ENCODE assay signal across 27 cellular contexts in genomic region chr13:29541400-29541799, GRCh38. TPM values are rescaled to one million over a fixed set of nuclear protein-coding genes. Genes with fewer than 3 reads are reported as not detected.
DNase-seq lines count a peak whose midpoint lies in the region; ATAC-seq and TF ChIP-seq lines count a peak whose summit lies in the region.
"Had no signal": no experiment of that assay in that cellular context is flagged by ENCODE, and none has a peak within 500 bp of the region (broad histone marks: within the 10 kb centered on the region; RNA-seq: fewer than 3 reads in every experiment).

No MANE protein-coding gene starts in this region.

- no peak overlapping the region for H2AFZ ChIP-seq in GM23338

- no peak overlapping the region for H3K4me2 ChIP-seq in GM23338

- H3K4me1 Mint-ChIP-seq in activated CD8-positive, alpha-beta memory T cell treated with anti-CD3 and anti-CD28 coated beads, Interleukin-2, amount 10 ng/mL, durations not matched to agents 7 days and 5 days = peaks cover 47% of the 10 kb centered on the region
- H3K4me1 Mint-ChIP-seq in CD4-positive, CD25-positive, alpha-beta regulatory T cell = peaks cover 0 to 51% (median 17%) of the 10 kb centered on the region in 4 donors
- H3K4me1 Mint-ChIP-seq in GM23338 (peaks cover 73% of the 10 kb centered on the region), natural killer cell (peaks cover 7 to 12% of the 10 kb centered on the region in 2 donors)
- peaks cover 41% of the 10 kb centered on the region for H3K4me1 Mint-ChIP-seq in activated naive CD8-positive, alpha-beta T cell treated with anti-CD3 and anti-CD28 coated beads for 36 hours

- no peaks in the 10 kb centered on the region for H3K9me2 ChIP-seq in GM23338 (ENCODE audit: insufficient read depth)

- CTCF ChIA-PET in activated CD8-positive, alpha-beta memory T cell treated with anti-CD3 and anti-CD28 coated beads, Interleukin-2, amount 10 ng/mL, durations not matched to agents 7 days and 5 days (lab: Charles Lee) = no interaction called here

- H3K27me3 Mint-ChIP-seq in activated CD8-positive, alpha-beta memory T cell treated with anti-CD3 and anti-CD28 coated beads, Interleukin-2, amount 10 ng/mL, durations not matched to agents 7 days and 5 days = no peaks in the 10 kb centered on the region
- H3K27me3 Mint-ChIP-seq in CD4-positive, CD25-positive, alpha-beta regulatory T cell = no peaks in the 10 kb centered on the region
- H3K27me3 Mint-ChIP-seq in GM23338 (ENCODE audit: insufficient read depth, low read depth, poor library complexity) (peaks cover 7% of the 10 kb centered on the region), natural killer cell (ENCODE audit: low read depth in 2 of 2) (no peaks in the 10 kb centered on the region)
- H3K27me3 Mint-ChIP-seq in activated naive CD8-positive, alpha-beta T cell treated with anti-CD3 and anti-CD28 coated beads for 36 hours = no peaks in the 10 kb centered on the region
- H3K27me3 Mint-ChIP-seq: B cell, IgD-negative memory B cell had no signal

- H3K27ac ChIP-seq in CD4-positive, CD25-positive, alpha-beta regulatory T cell (ENCODE audit: insufficient read depth, low read length, poor library complexity, severe bottlenecking) = no peak overlapping the region
- peak overlapping the region; percentile 65; the same call in 1 of the 2 replicates for H3K27ac ChIP-seq in GM23338 (ENCODE audit: low read depth)
- H3K27ac ChIP-seq: brain microvascular endothelial cell, heart left ventricle, left lung, pancreas, stomach, thyroid gland, uterus had no signal

- no peaks in the 10 kb centered on the region for H3K27me3 ChIP-seq in CD4-positive, CD25-positive, alpha-beta regulatory T cell (ENCODE audit: control insufficient read depth, insufficient read depth, low read length)
- no peaks in the 10 kb centered on the region for H3K27me3 ChIP-seq in GM23338 (ENCODE audit: insufficient read depth)
- H3K27me3 ChIP-seq: brain microvascular endothelial cell, heart left ventricle, left lung, pancreas, stomach, thyroid gland, uterus had no signal

- no peak overlapping the region for H3K4me3 Mint-ChIP-seq in activated CD8-positive, alpha-beta memory T cell treated with anti-CD3 and anti-CD28 coated beads, Interleukin-2, amount 10 ng/mL, durations not matched to agents 7 days and 5 days
- no peak overlapping the region for H3K4me3 Mint-ChIP-seq in CD4-positive, CD25-positive, alpha-beta regulatory T cell
- no peak overlapping the region for H3K4me3 Mint-ChIP-seq in GM23338
- no peak overlapping the region for H3K4me3 Mint-ChIP-seq in activated naive CD8-positive, alpha-beta T cell treated with anti-CD3 and anti-CD28 coated beads for 36 hours
- H3K4me3 Mint-ChIP-seq in natural killer cell = no peak overlapping the region
- H3K4me3 Mint-ChIP-seq: B cell, IgD-negative memory B cell, neural crest cell had no signal

- intact Hi-C loops in natural killer cell (cut with micrococcal nuclease) = no loop called here

- H3K79me2 ChIP-seq in GM23338 (replicated peaks; ENCODE audit: insufficient read depth) = peaks cover 100% of the 10 kb centered on the region

- peaks cover 5% of the 10 kb centered on the region for H3K4me1 ChIP-seq in CD4-positive, CD25-positive, alpha-beta regulatory T cell (ENCODE audit: control insufficient read depth, insufficient read depth, low read length, poor library complexity, severe bottlenecking)
- peaks cover 29% of the 10 kb centered on the region for H3K4me1 ChIP-seq in GM23338 (ENCODE audit: insufficient read depth)
- H3K4me1 ChIP-seq: left lung, pancreas, uterus had no signal

- H4K20me1 ChIP-seq in GM23338 (replicated peaks; ENCODE audit: insufficient read depth) = peaks cover 67% of the 10 kb centered on the region

- peak overlapping the region; percentile 78 for H3K27ac Mint-ChIP-seq in activated CD8-positive, alpha-beta memory T cell treated with anti-CD3 and anti-CD28 coated beads, Interleukin-2, amount 10 ng/mL, durations not matched to agents 7 days and 5 days
- peak overlapping the region in 2 of 3 donors; percentile 84 to 86 for H3K27ac Mint-ChIP-seq in CD4-positive, CD25-positive, alpha-beta regulatory T cell
- 0 out of 2 replicates have a peak overlapping the region, but pooled peaks have one; percentile 70 for H3K27ac Mint-ChIP-seq in GM23338
- H3K27ac Mint-ChIP-seq in activated naive CD8-positive, alpha-beta T cell treated with anti-CD3 and anti-CD28 coated beads for 36 hours = peak overlapping the region; percentile 9
- no peak overlapping the region for H3K27ac Mint-ChIP-seq in natural killer cell
- H3K27ac Mint-ChIP-seq: B cell had no signal

- no peaks in the 10 kb centered on the region for H3K9me3 ChIP-seq in CD4-positive, CD25-positive, alpha-beta regulatory T cell (ENCODE audit: control insufficient read depth in 2 of 2, low read length in 2 of 2)
- H3K9me3 ChIP-seq: heart left ventricle, left lung, pancreas, stomach, thyroid gland, uterus had no signal

- no peak for ATAC-seq in activated CD8-positive, alpha-beta memory T cell treated with anti-CD3 and anti-CD28 coated beads, Interleukin-2, amount 10 ng/mL, durations not matched to agents 7 days and 5 days
- no peak for ATAC-seq in CD4-positive, CD25-positive, alpha-beta regulatory T cell (ENCODE audit: low read depth in 2 of 2)
- ATAC-seq in GM23338 (no peak), natural killer cell (no peak)
- ATAC-seq: heart left ventricle, left lung, pancreas had no signal

- H3K36me3 Mint-ChIP-seq in activated CD8-positive, alpha-beta memory T cell treated with anti-CD3 and anti-CD28 coated beads, Interleukin-2, amount 10 ng/mL, durations not matched to agents 7 days and 5 days = peaks cover 20% of the 10 kb centered on the region
- H3K36me3 Mint-ChIP-seq in CD4-positive, CD25-positive, alpha-beta regulatory T cell = peaks cover 10% of the 10 kb centered on the region
- peaks cover 46% of the 10 kb centered on the region for H3K36me3 Mint-ChIP-seq in GM23338 (ENCODE audit: low read depth)
- peaks cover 34% of the 10 kb centered on the region for H3K36me3 Mint-ChIP-seq in activated naive CD8-positive, alpha-beta T cell treated with anti-CD3 and anti-CD28 coated beads for 36 hours
- H3K36me3 Mint-ChIP-seq in natural killer cell = no peaks in the 10 kb centered on the region

- no peak overlapping the region for H3K4me3 ChIP-seq in CD4-positive, CD25-positive, alpha-beta regulatory T cell (ENCODE audit: low read depth, low read length)
- H3K4me3 ChIP-seq in GM23338 = no peak overlapping the region
- H3K4me3 ChIP-seq: heart left ventricle, left lung, pancreas, stomach, thyroid gland, uterus had no signal

- H3K36me3 ChIP-seq in CD4-positive, CD25-positive, alpha-beta regulatory T cell (ENCODE audit: control insufficient read depth, insufficient read depth, low read length) = peaks cover 2% of the 10 kb centered on the region
- 0 out of 2 replicates have a peak, but pooled peaks cover 4% of the 10 kb centered on the region for H3K36me3 ChIP-seq in GM23338 (ENCODE audit: insufficient read depth)
- H3K36me3 ChIP-seq: heart left ventricle, pancreas, thyroid gland, uterus had no signal

- DNase-seq in activated CD8-positive, alpha-beta memory T cell treated with anti-CD3 and anti-CD28 coated beads, Interleukin-2, amount 10 ng/mL, durations not matched to agents 7 days and 5 days = no peak
- no peak for DNase-seq in activated CD8-positive, alpha-beta memory T cell treated with anti-CD3 and anti-CD28 coated beads for 24 hours
- no peak for DNase-seq in CD4-positive, CD25-positive, alpha-beta regulatory T cell
- DNase-seq in GM23338 (ENCODE audit: low spot score) (no peak), CD1c-positive myeloid dendritic cell (ENCODE audit: extremely low spot score) (no peak), natural killer cell (no peak)
- DNase-seq in activated naive CD8-positive, alpha-beta T cell treated with anti-CD3 and anti-CD28 coated beads for 36 hours = no peak
- DNase-seq: ACHN, amniotic stem cell, brain microvascular endothelial cell, foreskin melanocyte, H7, heart left ventricle, islet precursor cell, left lung, mesendoderm, NCI-H1436 treated with DMSO at 0.1 percent for 48 hours, NCI-H446 treated with DMSO at 0.1 percent for 48 hours, NCI-H774, pancreas, SHP77 treated with DMSO at 0.1 percent for 48 hours, stomach, thyroid gland, uterus had no signal

- TF ChIP-seq CTCF in GM23338 (conservative IDR thresholded peaks at IDR 0.05; ENCODE audit: low read depth in 2 of 2) (no peak), natural killer cell (IDR thresholded peaks at IDR 0.05) (no peak)

- no peaks in the 10 kb centered on the region for H3F3A ChIP-seq in GM23338 (replicated peaks; ENCODE audit: low read depth)

- H3K9me3 Mint-ChIP-seq in activated CD8-positive, alpha-beta memory T cell treated with anti-CD3 and anti-CD28 coated beads, Interleukin-2, amount 10 ng/mL, durations not matched to agents 7 days and 5 days (ENCODE audit: low read depth) = no peaks in the 10 kb centered on the region
- H3K9me3 Mint-ChIP-seq in CD4-positive, CD25-positive, alpha-beta regulatory T cell = no peaks in the 10 kb centered on the region
- H3K9me3 Mint-ChIP-seq in GM23338 (no peaks in the 10 kb centered on the region), natural killer cell (no peaks in the 10 kb centered on the region)
- no peaks in the 10 kb centered on the region for H3K9me3 Mint-ChIP-seq in activated naive CD8-positive, alpha-beta T cell treated with anti-CD3 and anti-CD28 coated beads for 36 hours
- H3K9me3 Mint-ChIP-seq: IgD-negative memory B cell, neural crest cell had no signal

RNA-seq across cellular contexts. Expression of gene SLC7A1, which starts 54.1 kb away (rescaled TPM):
- 100 to 1,000 TPM; 101 to 105 TPM for total RNA-seq in activated CD8-positive, alpha-beta memory T cell treated with anti-CD3 and anti-CD28 coated beads, Interleukin-2, amount 10 ng/mL, durations not matched to agents 7 days and 5 days
- 29.9 TPM for total RNA-seq in CD4-positive, CD25-positive, alpha-beta regulatory T cell
- 1 to 10 TPM; 3.6 to 7.7 (median 4.8) TPM for polyA plus RNA-seq in CD4-positive, CD25-positive, alpha-beta regulatory T cell
- total RNA-seq in GM23338 (2014; rRNA removed; shearing (Covaris generic)) = 72.4 and 74.7 TPM in 2 replicates
- 22.1 and 23.0 TPM in 2 replicates for polyA plus RNA-seq in GM23338 (2016; fragmentation: Nextera tagmentation; extraction: Ambion mirVana)
- 100 to 1,000 TPM; 152 to 155 TPM for total RNA-seq in activated naive CD8-positive, alpha-beta T cell treated with anti-CD3 and anti-CD28 coated beads for 36 hours
- 10 to 100 TPM in 2 of 3 donors, 1 to 10 TPM in 1; 8.7 to 12.6 (median 10.2) TPM for total RNA-seq in natural killer cell

Comparison
In these comparisons a context has a peak if more than half of its experiments do, and no peak if none do; other contexts are left out.
1. H3K27ac Mint-ChIP-seq: peak in activated CD8-positive, alpha-beta memory T cell treated with anti-CD3 and anti-CD28 coated beads, Interleukin-2, amount 10 ng/mL, durations not matched to agents 7 days and 5 days (single experiment), CD4-positive, CD25-positive, alpha-beta regulatory T cell (2 of 3), GM23338 (single experiment) and activated naive CD8-positive, alpha-beta T cell treated with anti-CD3 and anti-CD28 coated beads for 36 hours (single experiment); none in natural killer cell (0 of 2).